ENCODE assay signal across 13 cellular contexts in genomic region chr17:798246-798645, GRCh38.
"Had no signal": no experiment of that assay in that cellular context is flagged by ENCODE, and none has a peak within 500 bp of the region (broad histone marks: within the 10 kb centered on the region; RNA-seq: fewer than 3 reads in every experiment).

No MANE protein-coding gene starts in this region.

- H3K27me3 ChIP-seq: colonic mucosa, esophagus squamous epithelium, right atrium auricular region had no signal

- H3K27me3 Mint-ChIP-seq: activated CD8-positive, alpha-beta T cell treated with anti-CD3 and anti-CD28 coated beads for 36 hours had no signal

- H3K27ac Mint-ChIP-seq: activated CD8-positive, alpha-beta T cell treated with anti-CD3 and anti-CD28 coated beads for 36 hours; activated T-helper 1 cell treated with anti-CD3 and anti-CD28 coated beads, Interleukin-12 subunit alpha, Interleukin-12 subunit beta, Interleukin-2, Interleukin-4 antibody, amounts not matched to agents 30 ng/mL and 10 ng/mL and 1 ng/mL, durations not matched to agents 14 hours and 24 hours and 36 hours; immature natural killer cell; mesothelial cell of epicardium had no signal

- H3K4me1 ChIP-seq: colonic mucosa had no signal

- H3K4me3 ChIP-seq: colonic mucosa, esophagus squamous epithelium, lower lobe of right lung, right atrium auricular region, skin epidermis had no signal

- H3K4me3 Mint-ChIP-seq: activated CD8-positive, alpha-beta T cell treated with anti-CD3 and anti-CD28 coated beads for 36 hours; activated T-helper 1 cell treated with anti-CD3 and anti-CD28 coated beads, Interleukin-12 subunit alpha, Interleukin-12 subunit beta, Interleukin-2, Interleukin-4 antibody, amounts not matched to agents 30 ng/mL and 10 ng/mL and 1 ng/mL, durations not matched to agents 14 hours and 24 hours and 36 hours; immature natural killer cell; mesothelial cell of epicardium had no signal

- H3K9me3 ChIP-seq: colonic mucosa, esophagus squamous epithelium, lower lobe of right lung, right atrium auricular region had no signal

- ATAC-seq: activated CD8-positive, alpha-beta T cell treated with anti-CD3 and anti-CD28 coated beads for 36 hours; left cardiac atrium; lower lobe of right lung had no signal

- H3K9ac ChIP-seq: parathyroid adenoma had no signal

- DNase-seq: activated CD8-positive, alpha-beta memory T cell treated with anti-CD3 and anti-CD28 coated beads, Interleukin-2, amount 50 U/mL, for 48 hours; activated CD8-positive, alpha-beta T cell treated with anti-CD3 and anti-CD28 coated beads for 36 hours; activated naive CD4-positive, alpha-beta T cell; colonic mucosa; esophagus squamous epithelium; immature natural killer cell; left cardiac atrium; lower lobe of right lung had no signal

- H3K36me3 ChIP-seq: colonic mucosa had no signal

- H3K36me3 Mint-ChIP-seq: immature natural killer cell had no signal

- H3K27ac ChIP-seq: colonic mucosa, lower lobe of right lung, parathyroid adenoma, right atrium auricular region had no signal

- H3K9me3 Mint-ChIP-seq: activated CD8-positive, alpha-beta T cell treated with anti-CD3 and anti-CD28 coated beads for 36 hours; activated T-helper 1 cell treated with anti-CD3 and anti-CD28 coated beads, Interleukin-12 subunit alpha, Interleukin-12 subunit beta, Interleukin-2, Interleukin-4 antibody, amounts not matched to agents 30 ng/mL and 10 ng/mL and 1 ng/mL, durations not matched to agents 14 hours and 24 hours and 36 hours; immature natural killer cell; mesothelial cell of epicardium had no signal
